28 cellular contexts compared by ENCODE assay signal in the genomic region with DNA sequence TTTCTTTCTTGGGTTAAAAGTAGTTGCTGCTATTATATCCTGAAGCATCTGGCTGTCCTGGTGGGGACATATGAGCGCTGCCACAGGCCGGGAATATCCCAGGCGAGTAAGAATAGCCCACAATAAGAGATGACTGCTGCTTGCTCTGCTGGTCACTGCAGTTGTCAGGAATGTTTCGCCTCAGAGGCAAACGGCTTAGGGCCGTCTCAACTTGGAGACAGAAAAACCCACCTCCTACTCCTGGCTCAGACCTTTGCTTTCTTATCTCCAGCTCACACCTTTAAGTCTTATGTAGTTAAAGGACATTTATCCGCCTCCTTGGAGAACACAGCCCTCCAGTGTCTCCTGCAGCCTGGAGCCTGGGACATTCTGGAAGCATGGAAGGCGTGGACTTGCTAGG. TPM values are rescaled to one million over a fixed set of nuclear protein-coding genes. Genes with fewer than 3 reads are reported as not detected.
"Had no signal": no experiment of that assay in that cellular context is flagged by ENCODE, and none has a peak within 500 bp of the region (broad histone marks: within the 10 kb centered on the region; RNA-seq: fewer than 3 reads in every experiment).

A gene with protein sequence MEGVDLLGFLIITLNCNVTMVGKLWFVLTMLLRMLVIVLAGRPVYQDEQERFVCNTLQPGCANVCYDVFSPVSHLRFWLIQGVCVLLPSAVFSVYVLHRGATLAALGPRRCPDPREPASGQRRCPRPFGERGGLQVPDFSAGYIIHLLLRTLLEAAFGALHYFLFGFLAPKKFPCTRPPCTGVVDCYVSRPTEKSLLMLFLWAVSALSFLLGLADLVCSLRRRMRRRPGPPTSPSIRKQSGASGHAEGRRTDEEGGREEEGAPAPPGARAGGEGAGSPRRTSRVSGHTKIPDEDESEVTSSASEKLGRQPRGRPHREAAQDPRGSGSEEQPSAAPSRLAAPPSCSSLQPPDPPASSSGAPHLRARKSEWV (plus strand): TSS at position 151 of the 400 bp plus-strand sequence. CDS start 227 bp downstream, at position 378.

- H3K27me3 ChIP-seq: vagina had no signal

- H3K36me3 ChIP-seq: esophagus muscularis mucosa, heart left ventricle, upper lobe of left lung, vagina had no signal

- H3K9me3 ChIP-seq: upper lobe of left lung, vagina had no signal

- DNase-seq: activated CD4-positive, alpha-beta T cell treated with anti-CD3 and anti-CD28 coated beads for 4 hours; activated CD4-positive, alpha-beta T cell treated with anti-CD3 and anti-CD28 coated beads, Interleukin-2, amount 50 U/mL, for 4 hours; activated effector memory CD4-positive, alpha-beta T cell treated with Interleukin-2 at 50 U/mL for 16 hours; activated naive CD4-positive, alpha-beta T cell treated with Interleukin-2 at 50 U/mL for 16 hours; activated T-cell treated with anti-CD3 and anti-CD28 coated beads for 4 hours; anterior cingulate cortex; foreskin keratinocyte; heart left ventricle; left ventricle myocardium superior; naive thymus-derived CD8-positive, alpha-beta T cell; right cardiac atrium; stimulated activated CD4-positive, alpha-beta T cell treated with anti-CD3 and anti-CD28 coated beads, Interleukin-12 subunit alpha, Interleukin-12 subunit beta, amount 100 ng/mL, for 4 hours; stimulated activated CD4-positive, alpha-beta T cell treated with anti-CD3 and anti-CD28 coated beads, Interleukin-4, amount 100 ng/mL, for 1 hour; stimulated activated naive CD8-positive, alpha-beta T cell treated with anti-CD3 and anti-CD28 coated beads, Interleukin-15, amount 100 ng/mL, for 72 hours; substantia nigra; T-helper 1 cell; upper lobe of left lung had no signal

- H3K9me3 Mint-ChIP-seq: central memory CD8-positive, alpha-beta T cell; dendritic cell treated with granulocyte-macrophage colony-stimulating factor and Interleukin-4, amounts not matched to agents 40 ng/mL and 50 ng/mL, for 4 days; stimulated activated effector memory CD8-positive, alpha-beta T cell treated with anti-CD3 and anti-CD28 coated beads, Interleukin-12 subunit alpha, Interleukin-12 subunit beta, amount 100 ng/mL, for 72 hours; T-helper 2 cell treated with Interferon-gamma antibody and Interleukin-4, amounts not matched to agents 5 μg/mL and 100 μg/mL, for 36 hours had no signal

- H3K4me3 ChIP-seq: esophagus muscularis mucosa, heart left ventricle, skin epidermis, upper lobe of left lung, vagina had no signal

- FAIRE-seq: bronchial epithelial cell had no signal

- H3K4me1 ChIP-seq: foreskin keratinocyte had no signal

- H3K27ac ChIP-seq: esophagus muscularis mucosa, foreskin keratinocyte, heart left ventricle, skin epidermis, upper lobe of left lung, vagina had no signal

- H3K4me3 Mint-ChIP-seq: activated naive CD8-positive, alpha-beta T cell; central memory CD8-positive, alpha-beta T cell; dendritic cell treated with granulocyte-macrophage colony-stimulating factor and Interleukin-4, amounts not matched to agents 40 ng/mL and 50 ng/mL, for 4 days; naive thymus-derived CD8-positive, alpha-beta T cell; stimulated activated effector memory CD8-positive, alpha-beta T cell treated with anti-CD3 and anti-CD28 coated beads, Interleukin-12 subunit alpha, Interleukin-12 subunit beta, amount 100 ng/mL, for 72 hours; stimulated activated naive CD8-positive, alpha-beta T cell treated with anti-CD3 and anti-CD28 coated beads, Interleukin-15, amount 100 ng/mL, for 72 hours; T-helper 2 cell treated with Interferon-gamma antibody and Interleukin-4, amounts not matched to agents 5 μg/mL and 100 μg/mL, for 36 hours had no signal

- H3K27ac Mint-ChIP-seq: activated naive CD8-positive, alpha-beta T cell; dendritic cell treated with granulocyte-macrophage colony-stimulating factor and Interleukin-4, amounts not matched to agents 40 ng/mL and 50 ng/mL, for 4 days; naive thymus-derived CD8-positive, alpha-beta T cell; stimulated activated effector memory CD8-positive, alpha-beta T cell treated with anti-CD3 and anti-CD28 coated beads, Interleukin-12 subunit alpha, Interleukin-12 subunit beta, amount 100 ng/mL, for 72 hours; stimulated activated naive CD8-positive, alpha-beta T cell treated with anti-CD3 and anti-CD28 coated beads, Interleukin-15, amount 100 ng/mL, for 72 hours; T-helper 2 cell treated with Interferon-gamma antibody and Interleukin-4, amounts not matched to agents 5 μg/mL and 100 μg/mL, for 36 hours had no signal

- H3K36me3 Mint-ChIP-seq: activated naive CD8-positive, alpha-beta T cell; stimulated activated effector memory CD8-positive, alpha-beta T cell treated with anti-CD3 and anti-CD28 coated beads, Interleukin-12 subunit alpha, Interleukin-12 subunit beta, amount 100 ng/mL, for 72 hours had no signal

RNA-seq across cellular contexts. Expression of the gene that starts here (rescaled TPM):
- total RNA-seq: bronchial epithelial cell; esophagus muscularis mucosa; foreskin keratinocyte; heart left ventricle; left ventricle myocardium superior; lung microvascular endothelial cell; mucosa of gallbladder; naive thymus-derived CD8-positive, alpha-beta T cell; right cardiac atrium; upper lobe of left lung; vagina had no signal
- polyA plus RNA-seq: foreskin keratinocyte; heart left ventricle; naive thymus-derived CD8-positive, alpha-beta T cell; right cardiac atrium had no signal
